In genomic region chr15:76204558-76204845, GRCh38 we compare ENCODE assay signal across 33 cellular contexts.
"Had no signal": no experiment of that assay in that cellular context is flagged by ENCODE, and none has a peak within 500 bp of the region (broad histone marks: within the 10 kb centered on the region; RNA-seq: fewer than 3 reads in every experiment).

No MANE protein-coding gene starts in this region.

- H3K27me3 ChIP-seq: Peyer's patch had no signal

- ATAC-seq: activated naive CD8-positive, alpha-beta T cell treated with anti-CD3 and anti-CD28 coated beads, Interleukin-2, amount 50 U/mL, for 24 hours; PC-3 had no signal

- H3K4me1 ChIP-seq: Peyer's patch had no signal

- H3K27ac ChIP-seq: Peyer's patch, VCaP had no signal

- DNase-seq: activated B cell treated with CpG ODN at 0.5 μM for 24 hours; activated CD4-positive, alpha-beta memory T cell treated with anti-CD3 and anti-CD28 coated beads for 36 hours; activated CD4-positive, alpha-beta T cell treated with anti-CD3 and anti-CD28 coated beads for 4 hours; activated CD4-positive, alpha-beta T cell treated with anti-CD3 and anti-CD28 coated beads, Interleukin-2, amount 50 U/mL, for 1 hour; activated CD4-positive, CD25-positive, alpha-beta regulatory T cell treated with anti-CD3 and anti-CD28 coated beads, Interleukin-2, amount 50 U/mL, for 72 hours; activated CD8-positive, alpha-beta memory T cell treated with anti-CD3 and anti-CD28 coated beads, Interleukin-2, amount 50 U/mL, for 4 hours; activated effector memory CD4-positive, alpha-beta T cell treated with Interleukin-2 at 50 U/mL for 16 hours; activated naive CD8-positive, alpha-beta T cell treated with anti-CD3 and anti-CD28 coated beads, Interleukin-2, amount 50 U/mL, for 24 hours; activated T-cell treated with anti-CD3 and anti-CD28 coated beads for 4 hours; anterior cingulate cortex; caudate nucleus; Kasumi-1; KG1; MM.1S; MV-4-11; NCI-H1092; NCI-H1417; NCI-H146; NCI-H187; NCI-H2029 treated with DMSO at 0.1 percent for 48 hours; NCI-H2107; NCI-H2171; NCI-H510A; NCI-H526; NCI-H748 treated with DMSO at 0.1 percent for 48 hours; NK-92 treated with Interleukin-12 subunit alpha and Interleukin-12 subunit beta, amount 100 ng/mL, for 24 hours; PC-3; SW 1271; T-helper 1 cell; T-helper 2 cell; T-helper 9 cell had no signal

- H3K4me3 ChIP-seq: Peyer's patch had no signal

- H3K9me3 ChIP-seq: Peyer's patch had no signal
